In the genomic region with DNA sequence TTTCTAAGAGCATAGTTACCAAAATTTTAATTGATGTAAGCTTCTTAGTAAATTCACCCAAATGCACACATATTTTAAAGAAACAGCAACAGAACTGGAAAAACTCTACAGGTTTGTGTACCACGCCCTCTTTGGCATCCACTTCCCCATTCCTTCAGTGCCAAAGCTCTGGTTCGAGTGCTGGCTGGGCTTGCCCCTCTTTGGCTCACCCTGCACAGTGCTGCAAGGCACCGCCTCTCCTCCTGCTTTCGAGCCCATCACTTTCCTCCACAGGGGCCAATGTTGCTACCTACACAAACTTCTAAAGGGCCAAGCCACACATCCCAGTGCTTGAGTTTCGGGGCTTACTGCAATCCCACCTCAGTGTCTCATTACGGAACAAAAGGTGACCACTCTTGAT, we compare ENCODE assay signal across 1 cellular context.
TF ChIP-seq lines count a peak whose summit lies in the region.

No MANE protein-coding gene starts in this region.

TF ChIP-seq in K562, 482 proteins besides CTCF, POLR2A, EP300 and RAD21:
- TF ChIP-seq ZNF76 (CRISPR knock-in tag; IDR thresholded peaks at IDR 0.05; ENCODE audit: borderline replicate concordance), result no peak
- TF ChIP-seq SPI1 (IDR thresholded peaks at IDR 0.05; ENCODE audit: borderline replicate concordance, low read depth, low read length), result peak; percentile 89
- TF ChIP-seq, protein P1, sequence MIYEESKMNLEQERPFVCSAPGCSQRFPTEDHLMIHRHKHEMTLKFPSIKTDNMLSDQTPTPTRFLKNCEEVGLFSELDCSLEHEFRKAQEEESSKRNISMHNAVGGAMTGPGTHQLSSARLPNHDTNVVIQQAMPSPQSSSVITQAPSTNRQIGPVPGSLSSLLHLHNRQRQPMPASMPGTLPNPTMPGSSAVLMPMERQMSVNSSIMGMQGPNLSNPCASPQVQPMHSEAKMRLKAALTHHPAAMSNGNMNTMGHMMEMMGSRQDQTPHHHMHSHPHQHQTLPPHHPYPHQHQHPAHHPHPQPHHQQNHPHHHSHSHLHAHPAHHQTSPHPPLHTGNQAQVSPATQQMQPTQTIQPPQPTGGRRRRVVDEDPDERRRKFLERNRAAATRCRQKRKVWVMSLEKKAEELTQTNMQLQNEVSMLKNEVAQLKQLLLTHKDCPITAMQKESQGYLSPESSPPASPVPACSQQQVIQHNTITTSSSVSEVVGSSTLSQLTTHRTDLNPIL (CRISPR knock-in tag; IDR thresholded peaks at IDR 0.05), result no peak
- TF ChIP-seq TCFL5 (CRISPR knock-in tag; conservative IDR thresholded peaks at IDR 0.05), result no peak
- no peak for TF ChIP-seq ZZZ3 (IDR thresholded peaks at IDR 0.05)
